ENCODE assay signal across 16 cellular contexts in the genomic region with DNA sequence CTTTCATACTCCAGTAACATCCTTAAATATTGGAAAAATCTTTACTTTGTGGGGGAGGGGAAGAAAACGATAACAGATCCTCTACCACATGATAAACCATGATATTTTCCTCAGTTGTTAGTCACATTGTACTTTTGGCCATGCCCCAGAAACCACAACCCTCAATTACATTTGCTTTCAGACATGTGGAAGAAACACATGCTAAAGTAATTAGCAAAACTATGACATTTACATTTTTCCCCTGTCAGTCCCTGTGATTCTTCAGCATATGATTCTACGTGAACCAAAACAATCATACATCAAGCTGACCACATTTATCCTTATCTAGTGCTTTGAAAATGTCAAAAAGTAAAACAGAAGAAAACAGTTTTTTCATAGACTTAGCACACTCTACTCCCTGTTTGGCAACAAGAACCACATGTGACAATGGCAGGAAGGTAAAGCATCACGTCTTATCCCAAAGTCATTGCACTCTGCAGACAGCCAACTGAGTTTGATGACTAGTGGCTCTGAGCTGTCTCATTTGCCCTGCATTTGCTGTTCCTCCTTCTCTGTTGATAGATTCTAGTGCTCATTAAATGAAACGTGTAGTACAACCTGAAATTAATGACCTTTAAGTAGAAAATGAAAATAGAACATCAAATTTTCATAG.
DNase-seq lines count a peak whose midpoint lies in the region; ATAC-seq, FAIRE-seq and TF ChIP-seq lines count a peak whose summit lies in the region.
"Had no signal": no experiment of that assay in that cellular context is flagged by ENCODE, and none has a peak within 500 bp of the region (broad histone marks: within the 10 kb centered on the region; RNA-seq: fewer than 3 reads in every experiment).

No MANE protein-coding gene starts in this region.

- H3K4me2 ChIP-seq in PC-3 (ENCODE audit: low read length) = peak overlapping the region; percentile 17; the same call in 1 of the 2 replicates
- peak overlapping the region; percentile 48 for H3K4me2 ChIP-seq in endothelial cell of umbilical vein (ENCODE audit: insufficient read depth, low read length)

- TF ChIP-seq EP300 in esophagus muscularis mucosa (IDR thresholded peaks at IDR 0.05) = no peak

- CTCF ChIA-PET in PC-3 (lab: Charles Lee) = interaction anchor here (0.7 kb wide), 1 partner anchor 34 kb away, joined by 4 read pairs; no protein-coding TSS in a partner anchor
- CTCF ChIA-PET in endothelial cell of umbilical vein (lab: Charles Lee) = interaction anchor here (1.0 kb wide), 1 partner anchor 474 kb away, joined by 3 read pairs; no protein-coding TSS in a partner anchor

- no peaks in the 10 kb centered on the region for H3F3A ChIP-seq in PC-3 (ENCODE audit: low read length, unreplicated experiment)

- POLR2A ChIA-PET in PC-3 (lab: Charles Lee; ENCODE audit: unreplicated experiment) = no interaction called here
- POLR2A ChIA-PET in endothelial cell of umbilical vein (lab: Charles Lee) = no interaction called here

- FAIRE-seq in endothelial cell of umbilical vein (lab: Jason Lieb, UNC) = peak; percentile 47
- FAIRE-seq: GM12892 had no signal

- peak; percentile 69 for DNase-seq in ELR (ENCODE audit: low read depth)
- DNase-seq in PC-3 = peak; percentile 9
- DNase-seq in endothelial cell of umbilical vein (ENCODE audit: low read depth, low spot score) = peak; percentile 35
- peak; percentile 75 for DNase-seq in non-pigmented ciliary epithelial cell (ENCODE audit: low read depth)
- DNase-seq in LoVo (ENCODE audit: low spot score) = no peak
- no peak for DNase-seq in NCI-H2227 (lab: John Stamatoyannopoulos, UW; ENCODE audit: unreplicated experiment)
- no peak for DNase-seq in MV-4-11 (lab: John Stamatoyannopoulos, UW)
- no peak for DNase-seq in esophagus muscularis mucosa (ENCODE audit: extremely low spot score)
- DNase-seq: activated CD4-positive, alpha-beta T cell treated with anti-CD3 and anti-CD28 coated beads for 36 hours; glutamatergic neuron; NCI-H345; occipital lobe; SJCRH30; stimulated activated CD4-positive, alpha-beta T cell treated with anti-CD3 and anti-CD28 coated beads, Interleukin-2, amount 100 ng/mL, for 24 hours; stimulated activated naive CD4-positive, alpha-beta T cell had no signal

- TF ChIP-seq CTCF in PC-3 (conservative IDR thresholded peaks at IDR 0.05; ENCODE audit: low read depth, low read length) (no peak), endothelial cell of umbilical vein (IDR thresholded peaks at IDR 0.05; ENCODE audit: extremely low read depth in 1 of 2, insufficient read depth in 1 of 2, low read depth in 1 of 2, low read length in 2 of 2) (no peak), esophagus muscularis mucosa (IDR thresholded peaks at IDR 0.05) (no peak)

- no peaks in the 10 kb centered on the region for H3K9me1 ChIP-seq in endothelial cell of umbilical vein (replicated peaks; ENCODE audit: control insufficient read depth, extremely low read depth, insufficient read depth, low read length)

- H3K9me3 ChIP-seq in PC-3 (ENCODE audit: low read length) (no peaks in the 10 kb centered on the region), endothelial cell of umbilical vein (replicated peaks; ENCODE audit: control insufficient read depth, insufficient read depth, low read length) (no peaks in the 10 kb centered on the region), esophagus muscularis mucosa (no peaks in the 10 kb centered on the region)
- H3K9me3 ChIP-seq: SJCRH30 had no signal

- no peak overlapping the region for H2AFZ ChIP-seq in PC-3 (ENCODE audit: low read length)
- H2AFZ ChIP-seq in endothelial cell of umbilical vein (ENCODE audit: low read depth, low read length) = no peak overlapping the region

- no peak for ATAC-seq in PC-3
- ATAC-seq: activated CD4-positive, alpha-beta T cell treated with anti-CD3 and anti-CD28 coated beads for 36 hours had no signal

- intact Hi-C loops in PC-3 (cut with micrococcal nuclease) (loop anchor here (5.0 kb wide), 1 partner anchor 341 kb away; no protein-coding TSS in a partner anchor), endothelial cell of umbilical vein (cut with micrococcal nuclease) (loop anchor here (5.0 kb wide), 1 partner anchor 506 kb away; a partner anchor contains a TSS), esophagus muscularis mucosa (cut with DNase I) (no loop called here)

- H3K9me2 ChIP-seq in PC-3 (replicated peaks; ENCODE audit: low read length) = no peaks in the 10 kb centered on the region

- H3K4me1 ChIP-seq in PC-3 (ENCODE audit: insufficient read depth, low read length) = peaks cover 46% of the 10 kb centered on the region
- H3K4me1 ChIP-seq in endothelial cell of umbilical vein (ENCODE audit: control insufficient read depth, extremely low read depth, insufficient read depth, low read length) = peaks cover 42% of the 10 kb centered on the region
- peaks cover 0 to 18% (median 3%) of the 10 kb centered on the region in 4 donors for H3K4me1 ChIP-seq in esophagus muscularis mucosa

- peak overlapping the region; percentile 91 for H3K27ac ChIP-seq in PC-3 (ENCODE audit: low read length)
- peak overlapping the region; percentile 80 for H3K27ac ChIP-seq in endothelial cell of umbilical vein (ENCODE audit: insufficient read depth, low read depth, low read length)
- no peak overlapping the region for H3K27ac ChIP-seq in esophagus muscularis mucosa (replicated peaks in 1 of 4)

- H3K27me3 ChIP-seq in PC-3 (ENCODE audit: low read length) = no peaks in the 10 kb centered on the region
- no peaks in the 10 kb centered on the region for H3K27me3 ChIP-seq in endothelial cell of umbilical vein (ENCODE audit: control insufficient read depth in 2 of 2, insufficient read depth in 2 of 2, low read length in 2 of 2)
- no peaks in the 10 kb centered on the region for H3K27me3 ChIP-seq in esophagus muscularis mucosa
- H3K27me3 ChIP-seq: SJCRH30 had no signal

- no peak overlapping the region for H3K4me3 ChIP-seq in PC-3 (ENCODE audit: low read length)
- no peak overlapping the region for H3K4me3 ChIP-seq in endothelial cell of umbilical vein (replicated peaks in 1 of 3; ENCODE audit: insufficient read depth in 1 of 3, low read depth in 1 of 3, low read length in 3 of 3)
- no peak overlapping the region for H3K4me3 ChIP-seq in esophagus muscularis mucosa
- H3K4me3 ChIP-seq: SJCRH30 had no signal

- no peaks in the 10 kb centered on the region for H4K20me1 ChIP-seq in PC-3 (ENCODE audit: low read length)
- H4K20me1 ChIP-seq in endothelial cell of umbilical vein (replicated peaks; ENCODE audit: control insufficient read depth, extremely low read depth, insufficient read depth, low read length) = no peaks in the 10 kb centered on the region

- H3K9ac ChIP-seq in PC-3 (ENCODE audit: low read length) (no peak overlapping the region), endothelial cell of umbilical vein (replicated peaks; ENCODE audit: extremely low read depth, insufficient read depth, low read length) (no peak overlapping the region)

- dilution Hi-C loops in endothelial cell of umbilical vein (cut with MboI; ENCODE audit: extremely low pct_ligation_motif_present, low sequenced_read_pairs) = no loop called here

- BruUV-seq in PC-3 (replicated peaks; lab: Mats Ljungman, UMichigan) (no TSS peak), endothelial cell of umbilical vein (replicated peaks; lab: Mats Ljungman, UMichigan) (no TSS peak)

- H3K79me2 ChIP-seq in PC-3 (ENCODE audit: low read length) = no peaks in the 10 kb centered on the region
- no peaks in the 10 kb centered on the region for H3K79me2 ChIP-seq in endothelial cell of umbilical vein (ENCODE audit: control insufficient read depth, insufficient read depth, low read length)

- H3K36me3 ChIP-seq in PC-3 (ENCODE audit: low read depth, low read length) (no peaks in the 10 kb centered on the region), endothelial cell of umbilical vein (ENCODE audit: control insufficient read depth in 2 of 2, extremely low read depth in 1 of 2, insufficient read depth in 2 of 2, low read length in 2 of 2) (no peaks in the 10 kb centered on the region), esophagus muscularis mucosa (no peaks in the 10 kb centered on the region)
- H3K36me3 ChIP-seq: SJCRH30 had no signal

- 50% methylated on average over 4 of the region's 4 CpGs for WGBS in esophagus muscularis mucosa

- TF ChIP-seq POLR2A in endothelial cell of umbilical vein (IDR thresholded peaks at IDR 0.05; ENCODE audit: low read depth, low read length) (no peak), esophagus muscularis mucosa (IDR thresholded peaks at IDR 0.05; ENCODE audit: low read depth) (no peak)

TF ChIP-seq in endothelial cell of umbilical vein, 7 proteins besides CTCF, POLR2A, EP300 and RAD21:
- no peak for TF ChIP-seq MYC (IDR thresholded peaks at IDR 0.05; ENCODE audit: low read depth, low read length)
- no peak for TF ChIP-seq FOS (IDR thresholded peaks at IDR 0.05; ENCODE audit: borderline replicate concordance, insufficient read depth, low read length)
- TF ChIP-seq, protein P1, sequence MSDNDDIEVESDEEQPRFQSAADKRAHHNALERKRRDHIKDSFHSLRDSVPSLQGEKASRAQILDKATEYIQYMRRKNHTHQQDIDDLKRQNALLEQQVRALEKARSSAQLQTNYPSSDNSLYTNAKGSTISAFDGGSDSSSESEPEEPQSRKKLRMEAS (IDR thresholded peaks at IDR 0.05; ENCODE audit: insufficient read depth, insufficient read length) = no peak
- no peak for TF ChIP-seq JUN (IDR thresholded peaks at IDR 0.05; ENCODE audit: borderline replicate concordance, insufficient read depth, insufficient read length, low read depth)
- TF ChIP-seq EZH2 (IDR thresholded peaks at IDR 0.05; ENCODE audit: borderline replicate concordance, low read depth, low read length, severe bottlenecking) = no peak
- no peak for TF ChIP-seq GATA2 (IDR thresholded peaks at IDR 0.05; ENCODE audit: insufficient read depth, insufficient read length, low read depth, low read length)
- TF ChIP-seq POLR2AphosphoS5 (IDR thresholded peaks at IDR 0.05; ENCODE audit: insufficient read depth, low read depth, low read length) = no peak

Comparison
In these comparisons a context has a peak if more than half of its experiments do, and no peak if none do; other contexts are left out.
1. DNase-seq: peak in ELR (single experiment), PC-3 (single experiment), endothelial cell of umbilical vein (single experiment) and non-pigmented ciliary epithelial cell (single experiment); none in LoVo (single experiment), NCI-H2227 (single experiment), MV-4-11 (single experiment) and esophagus muscularis mucosa (single experiment).
2. H3K27ac ChIP-seq: peak in PC-3 (single experiment) and endothelial cell of umbilical vein (single experiment); none in esophagus muscularis mucosa (0 of 4).